2 cellular contexts compared by ENCODE assay signal in the genomic region with DNA sequence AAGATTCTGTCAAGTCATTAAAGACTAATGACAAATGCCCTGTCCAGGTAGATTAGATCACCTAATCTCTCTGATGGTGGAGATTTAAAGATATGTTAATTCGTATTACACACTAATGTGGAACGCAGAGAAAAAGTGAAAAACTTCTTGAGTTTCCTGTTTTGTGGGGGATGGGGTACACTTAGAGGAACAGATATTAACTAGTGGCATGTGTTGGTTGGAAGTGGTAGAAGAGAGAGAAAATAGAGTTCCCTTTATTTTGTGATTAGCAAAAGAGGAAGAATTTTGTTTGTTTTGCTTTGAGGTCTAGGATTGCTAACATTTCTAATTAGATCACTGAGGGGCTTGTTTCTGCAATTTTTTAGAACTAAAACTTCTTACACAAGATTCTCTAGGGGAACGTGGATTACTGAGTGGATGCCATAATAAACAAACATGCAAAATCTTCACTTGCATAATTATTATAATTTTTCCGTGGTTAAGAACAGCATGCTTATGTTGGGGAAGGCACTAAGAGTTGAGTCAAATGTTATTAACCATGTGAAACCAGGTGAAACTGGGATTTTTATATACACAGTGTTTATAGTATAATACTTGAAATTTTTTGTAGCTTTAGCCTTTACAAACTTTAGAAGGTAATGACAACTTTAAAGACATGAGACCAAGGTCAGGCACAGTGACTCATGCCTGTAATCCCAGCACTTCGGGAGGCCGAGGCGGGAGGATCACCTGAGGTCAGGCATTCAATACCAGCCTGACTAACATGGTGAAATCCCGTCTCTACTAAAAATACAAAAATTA.
TF ChIP-seq lines count a peak whose summit lies in the region.

No MANE protein-coding gene starts in this region.

TF ChIP-seq in WTC11, 78 proteins besides CTCF, POLR2A, EP300 and RAD21 (continued from another document and continues in another):
- TF ChIP-seq, protein P1, sequence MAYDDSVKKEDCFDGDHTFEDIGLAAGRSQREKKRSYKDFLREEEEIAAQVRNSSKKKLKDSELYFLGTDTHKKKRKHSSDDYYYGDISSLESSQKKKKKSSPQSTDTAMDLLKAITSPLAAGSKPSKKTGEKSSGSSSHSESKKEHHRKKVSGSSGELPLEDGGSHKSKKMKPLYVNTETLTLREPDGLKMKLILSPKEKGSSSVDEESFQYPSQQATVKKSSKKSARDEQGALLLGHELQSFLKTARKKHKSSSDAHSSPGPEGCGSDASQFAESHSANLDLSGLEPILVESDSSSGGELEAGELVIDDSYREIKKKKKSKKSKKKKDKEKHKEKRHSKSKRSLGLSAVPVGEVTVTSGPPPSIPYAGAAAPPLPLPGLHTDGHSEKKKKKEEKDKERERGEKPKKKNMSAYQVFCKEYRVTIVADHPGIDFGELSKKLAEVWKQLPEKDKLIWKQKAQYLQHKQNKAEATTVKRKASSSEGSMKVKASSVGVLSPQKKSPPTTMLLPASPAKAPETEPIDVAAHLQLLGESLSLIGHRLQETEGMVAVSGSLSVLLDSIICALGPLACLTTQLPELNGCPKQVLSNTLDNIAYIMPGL (CRISPR knock-in tag; IDR thresholded peaks at IDR 0.05): no peak
- TF ChIP-seq, protein P2, sequence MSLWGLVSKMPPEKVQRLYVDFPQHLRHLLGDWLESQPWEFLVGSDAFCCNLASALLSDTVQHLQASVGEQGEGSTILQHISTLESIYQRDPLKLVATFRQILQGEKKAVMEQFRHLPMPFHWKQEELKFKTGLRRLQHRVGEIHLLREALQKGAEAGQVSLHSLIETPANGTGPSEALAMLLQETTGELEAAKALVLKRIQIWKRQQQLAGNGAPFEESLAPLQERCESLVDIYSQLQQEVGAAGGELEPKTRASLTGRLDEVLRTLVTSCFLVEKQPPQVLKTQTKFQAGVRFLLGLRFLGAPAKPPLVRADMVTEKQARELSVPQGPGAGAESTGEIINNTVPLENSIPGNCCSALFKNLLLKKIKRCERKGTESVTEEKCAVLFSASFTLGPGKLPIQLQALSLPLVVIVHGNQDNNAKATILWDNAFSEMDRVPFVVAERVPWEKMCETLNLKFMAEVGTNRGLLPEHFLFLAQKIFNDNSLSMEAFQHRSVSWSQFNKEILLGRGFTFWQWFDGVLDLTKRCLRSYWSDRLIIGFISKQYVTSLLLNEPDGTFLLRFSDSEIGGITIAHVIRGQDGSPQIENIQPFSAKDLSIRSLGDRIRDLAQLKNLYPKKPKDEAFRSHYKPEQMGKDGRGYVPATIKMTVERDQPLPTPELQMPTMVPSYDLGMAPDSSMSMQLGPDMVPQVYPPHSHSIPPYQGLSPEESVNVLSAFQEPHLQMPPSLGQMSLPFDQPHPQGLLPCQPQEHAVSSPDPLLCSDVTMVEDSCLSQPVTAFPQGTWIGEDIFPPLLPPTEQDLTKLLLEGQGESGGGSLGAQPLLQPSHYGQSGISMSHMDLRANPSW (CRISPR knock-in tag; conservative IDR thresholded peaks at IDR 0.05; ENCODE audit: low read depth): no peak
- TF ChIP-seq, protein P3, sequence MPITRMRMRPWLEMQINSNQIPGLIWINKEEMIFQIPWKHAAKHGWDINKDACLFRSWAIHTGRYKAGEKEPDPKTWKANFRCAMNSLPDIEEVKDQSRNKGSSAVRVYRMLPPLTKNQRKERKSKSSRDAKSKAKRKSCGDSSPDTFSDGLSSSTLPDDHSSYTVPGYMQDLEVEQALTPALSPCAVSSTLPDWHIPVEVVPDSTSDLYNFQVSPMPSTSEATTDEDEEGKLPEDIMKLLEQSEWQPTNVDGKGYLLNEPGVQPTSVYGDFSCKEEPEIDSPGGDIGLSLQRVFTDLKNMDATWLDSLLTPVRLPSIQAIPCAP (CRISPR knock-in tag; IDR thresholded peaks at IDR 0.05): no peak
- no peak for TF ChIP-seq ARID4B (CRISPR knock-in tag; IDR thresholded peaks at IDR 0.05; ENCODE audit: borderline replicate concordance)
- no peak for TF ChIP-seq ESRRA (CRISPR knock-in tag; IDR thresholded peaks at IDR 0.05; ENCODE audit: borderline replicate concordance)
- TF ChIP-seq ZNF512 (CRISPR knock-in tag; IDR thresholded peaks at IDR 0.05; ENCODE audit: borderline replicate concordance): no peak
- no peak for TF ChIP-seq ZNF416 (CRISPR knock-in tag; IDR thresholded peaks at IDR 0.05)
- no peak for TF ChIP-seq NR2C2 (CRISPR knock-in tag; IDR thresholded peaks at IDR 0.05)

TF ChIP-seq in HepG2, 621 proteins besides CTCF, POLR2A, EP300 and RAD21 (continued from another document):
- TF ChIP-seq, protein P4, sequence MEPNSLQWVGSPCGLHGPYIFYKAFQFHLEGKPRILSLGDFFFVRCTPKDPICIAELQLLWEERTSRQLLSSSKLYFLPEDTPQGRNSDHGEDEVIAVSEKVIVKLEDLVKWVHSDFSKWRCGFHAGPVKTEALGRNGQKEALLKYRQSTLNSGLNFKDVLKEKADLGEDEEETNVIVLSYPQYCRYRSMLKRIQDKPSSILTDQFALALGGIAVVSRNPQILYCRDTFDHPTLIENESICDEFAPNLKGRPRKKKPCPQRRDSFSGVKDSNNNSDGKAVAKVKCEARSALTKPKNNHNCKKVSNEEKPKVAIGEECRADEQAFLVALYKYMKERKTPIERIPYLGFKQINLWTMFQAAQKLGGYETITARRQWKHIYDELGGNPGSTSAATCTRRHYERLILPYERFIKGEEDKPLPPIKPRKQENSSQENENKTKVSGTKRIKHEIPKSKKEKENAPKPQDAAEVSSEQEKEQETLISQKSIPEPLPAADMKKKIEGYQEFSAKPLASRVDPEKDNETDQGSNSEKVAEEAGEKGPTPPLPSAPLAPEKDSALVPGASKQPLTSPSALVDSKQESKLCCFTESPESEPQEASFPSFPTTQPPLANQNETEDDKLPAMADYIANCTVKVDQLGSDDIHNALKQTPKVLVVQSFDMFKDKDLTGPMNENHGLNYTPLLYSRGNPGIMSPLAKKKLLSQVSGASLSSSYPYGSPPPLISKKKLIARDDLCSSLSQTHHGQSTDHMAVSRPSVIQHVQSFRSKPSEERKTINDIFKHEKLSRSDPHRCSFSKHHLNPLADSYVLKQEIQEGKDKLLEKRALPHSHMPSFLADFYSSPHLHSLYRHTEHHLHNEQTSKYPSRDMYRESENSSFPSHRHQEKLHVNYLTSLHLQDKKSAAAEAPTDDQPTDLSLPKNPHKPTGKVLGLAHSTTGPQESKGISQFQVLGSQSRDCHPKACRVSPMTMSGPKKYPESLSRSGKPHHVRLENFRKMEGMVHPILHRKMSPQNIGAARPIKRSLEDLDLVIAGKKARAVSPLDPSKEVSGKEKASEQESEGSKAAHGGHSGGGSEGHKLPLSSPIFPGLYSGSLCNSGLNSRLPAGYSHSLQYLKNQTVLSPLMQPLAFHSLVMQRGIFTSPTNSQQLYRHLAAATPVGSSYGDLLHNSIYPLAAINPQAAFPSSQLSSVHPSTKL (CRISPR knock-in tag; IDR thresholded peaks at IDR 0.05): peak; percentile 43; the same call in 1 of the 2 replicates
- TF ChIP-seq ASH2L (IDR thresholded peaks at IDR 0.05; ENCODE audit: insufficient read length, low read depth, low read length) (peak; percentile 8), RXRA (CRISPR knock-in tag; IDR thresholded peaks at IDR 0.05) (peak; percentile 36; the same call in 1 of the 2 replicates), FOSL2 (CRISPR knock-in tag; IDR thresholded peaks at IDR 0.05) (peak; percentile 74), RXRB (CRISPR knock-in tag; IDR thresholded peaks at IDR 0.05; ENCODE audit: borderline replicate concordance) (0 out of 2 replicates have a peak, but pooled peaks have one; percentile 18), MTA3 (CRISPR knock-in tag; IDR thresholded peaks at IDR 0.05) (no peak), ZNF292 (CRISPR knock-in tag; IDR thresholded peaks at IDR 0.05; ENCODE audit: borderline replicate concordance, low read depth) (no peak)
- TF ChIP-seq, protein P5, sequence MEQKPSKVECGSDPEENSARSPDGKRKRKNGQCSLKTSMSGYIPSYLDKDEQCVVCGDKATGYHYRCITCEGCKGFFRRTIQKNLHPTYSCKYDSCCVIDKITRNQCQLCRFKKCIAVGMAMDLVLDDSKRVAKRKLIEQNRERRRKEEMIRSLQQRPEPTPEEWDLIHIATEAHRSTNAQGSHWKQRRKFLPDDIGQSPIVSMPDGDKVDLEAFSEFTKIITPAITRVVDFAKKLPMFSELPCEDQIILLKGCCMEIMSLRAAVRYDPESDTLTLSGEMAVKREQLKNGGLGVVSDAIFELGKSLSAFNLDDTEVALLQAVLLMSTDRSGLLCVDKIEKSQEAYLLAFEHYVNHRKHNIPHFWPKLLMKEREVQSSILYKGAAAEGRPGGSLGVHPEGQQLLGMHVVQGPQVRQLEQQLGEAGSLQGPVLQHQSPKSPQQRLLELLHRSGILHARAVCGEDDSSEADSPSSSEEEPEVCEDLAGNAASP (CRISPR knock-in tag; IDR thresholded peaks at IDR 0.05; ENCODE audit: borderline replicate concordance): peak; percentile 52; the same call in 1 of the 2 replicates
